In the genomic region with DNA sequence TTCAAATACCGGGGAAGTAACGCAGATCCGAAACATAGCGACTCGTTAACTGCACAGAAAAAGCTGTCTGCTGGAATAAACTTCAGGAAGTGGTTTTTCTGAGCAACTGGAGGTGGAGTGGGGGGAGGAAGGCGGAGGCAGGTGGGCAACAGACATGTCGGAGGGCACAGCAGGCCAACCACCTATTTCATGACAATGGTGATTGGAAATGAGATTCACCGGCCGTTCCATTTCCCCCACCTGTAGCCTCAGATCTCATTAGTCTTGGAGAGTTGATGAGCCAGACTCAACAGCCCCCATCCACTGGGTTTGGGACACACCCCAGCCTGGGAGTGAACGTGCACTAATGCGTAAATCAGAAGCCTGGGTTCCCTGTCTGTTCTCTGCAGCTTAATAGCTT, we compare ENCODE assay signal across 1 cellular context.
TF ChIP-seq lines count a peak whose summit lies in the region.

No MANE protein-coding gene starts in this region.

TF ChIP-seq in H1, 55 proteins besides CTCF, POLR2A, EP300 and RAD21:
- TF ChIP-seq PHF8 (conservative IDR thresholded peaks at IDR 0.05; ENCODE audit: low read depth, low read length) (no peak), SUZ12 (IDR thresholded peaks at IDR 0.05; ENCODE audit: low read length) (no peak), GTF2F1 (IDR thresholded peaks at IDR 0.05; ENCODE audit: borderline replicate concordance, low read depth, low read length) (no peak), MAFK (IDR thresholded peaks at IDR 0.05; ENCODE audit: low read depth, low read length) (no peak), SAP30 (IDR thresholded peaks at IDR 0.05; ENCODE audit: insufficient read depth, insufficient replicate concordance, low read length) (no peak), YY1 (IDR thresholded peaks at IDR 0.05; ENCODE audit: low read depth, low read length) (no peak), SRF (IDR thresholded peaks at IDR 0.05; ENCODE audit: low read depth, low read length) (no peak), EGR1 (IDR thresholded peaks at IDR 0.05; ENCODE audit: borderline replicate concordance, low read depth, low read length) (no peak), CBX5 (IDR thresholded peaks at IDR 0.05; ENCODE audit: low read depth, low read length) (no peak), KDM1A (IDR thresholded peaks at IDR 0.05; ENCODE audit: borderline replicate concordance, low read length) (no peak), CEBPB (IDR thresholded peaks at IDR 0.05; ENCODE audit: low read depth, low read length) (no peak), SIRT6 (IDR thresholded peaks at IDR 0.05; ENCODE audit: low read length) (no peak), SIX5 (IDR thresholded peaks at IDR 0.05; ENCODE audit: low read depth, low read length) (no peak), RXRA (IDR thresholded peaks at IDR 0.05; ENCODE audit: insufficient read depth, low read depth, low read length) (no peak), TEAD4 (IDR thresholded peaks at IDR 0.05; ENCODE audit: low read depth, low read length) (no peak)
- TF ChIP-seq, protein P1, sequence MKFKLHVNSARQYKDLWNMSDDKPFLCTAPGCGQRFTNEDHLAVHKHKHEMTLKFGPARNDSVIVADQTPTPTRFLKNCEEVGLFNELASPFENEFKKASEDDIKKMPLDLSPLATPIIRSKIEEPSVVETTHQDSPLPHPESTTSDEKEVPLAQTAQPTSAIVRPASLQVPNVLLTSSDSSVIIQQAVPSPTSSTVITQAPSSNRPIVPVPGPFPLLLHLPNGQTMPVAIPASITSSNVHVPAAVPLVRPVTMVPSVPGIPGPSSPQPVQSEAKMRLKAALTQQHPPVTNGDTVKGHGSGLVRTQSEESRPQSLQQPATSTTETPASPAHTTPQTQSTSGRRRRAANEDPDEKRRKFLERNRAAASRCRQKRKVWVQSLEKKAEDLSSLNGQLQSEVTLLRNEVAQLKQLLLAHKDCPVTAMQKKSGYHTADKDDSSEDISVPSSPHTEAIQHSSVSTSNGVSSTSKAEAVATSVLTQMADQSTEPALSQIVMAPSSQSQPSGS (IDR thresholded peaks at IDR 0.05; ENCODE audit: low read length), result no peak
